In genomic region chr16:87895641-87896141, GRCh38 we compare ENCODE assay signal across 8 cellular contexts. TPM values are rescaled to one million over a fixed set of nuclear protein-coding genes. Genes with fewer than 3 reads are reported as not detected.
DNase-seq lines count a peak whose midpoint lies in the region; ATAC-seq and TF ChIP-seq lines count a peak whose summit lies in the region.

No MANE protein-coding gene starts in this region.

- CTCF ChIA-PET in HEK293T (lab: Yijun Ruan, JAX), result interaction anchor here (0.6 kb wide), 1 partner anchor 1439 kb away, joined by 3 read pairs; no protein-coding TSS in a partner anchor

- ATAC-seq in HG03469 (IDR thresholded peaks at IDR 0.05; ENCODE audit: unreplicated experiment) (peak; percentile 63), SK-N-SH treated with all-trans-retinoic acid at 6 μM for 48 hours (no peak), esophagus mucosa (no peak)

- POLR2A ChIA-PET in HEK293T (lab: Yijun Ruan, JAX), result no interaction called here

- peak; percentile 36 for DNase-seq in GM19238 (ENCODE audit: insufficient read length, low spot score)
- DNase-seq in activated CD8-positive, alpha-beta memory T cell treated with anti-CD3 and anti-CD28 coated beads for 24 hours, result peak; percentile 89
- DNase-seq in foreskin melanocyte, result peak; percentile 56
- peak; percentile 63 to 82 for DNase-seq in stimulated activated CD8-positive, alpha-beta memory T cell treated with anti-CD3 and anti-CD28 coated beads, Interleukin-15, amount 100 ng/mL, for 4 hours (ENCODE audit: low read depth in 2 of 2)
- no peak for DNase-seq in HEK293T (ENCODE audit: extremely low spot score)

TF ChIP-seq in SK-N-SH treated with all-trans-retinoic acid at 6 μM for 48 hours, 23 proteins besides CTCF, POLR2A, EP300 and RAD21:
- no peak for TF ChIP-seq ZFP30 (CRISPR knock-in tag; IDR thresholded peaks at IDR 0.05)

TF ChIP-seq in HEK293T, 16 proteins besides CTCF, POLR2A, EP300 and RAD21:
- TF ChIP-seq BHLHE40 (IDR thresholded peaks at IDR 0.05; ENCODE audit: borderline replicate concordance) (no peak), ARNT (IDR thresholded peaks at IDR 0.05) (no peak), FOXA1 (IDR thresholded peaks at IDR 0.05) (no peak), FOXM1 (IDR thresholded peaks at IDR 0.05; ENCODE audit: borderline replicate concordance) (no peak), L3MBTL2 (conservative IDR thresholded peaks at IDR 0.05) (no peak), HDGF (IDR thresholded peaks at IDR 0.05; ENCODE audit: borderline replicate concordance) (no peak), NFRKB (IDR thresholded peaks at IDR 0.05) (no peak), TARDBP (IDR thresholded peaks at IDR 0.05) (no peak), ZNF384 (IDR thresholded peaks at IDR 0.05) (no peak), CTBP1 (IDR thresholded peaks at IDR 0.05; ENCODE audit: borderline replicate concordance) (no peak)
- TF ChIP-seq, protein P1, sequence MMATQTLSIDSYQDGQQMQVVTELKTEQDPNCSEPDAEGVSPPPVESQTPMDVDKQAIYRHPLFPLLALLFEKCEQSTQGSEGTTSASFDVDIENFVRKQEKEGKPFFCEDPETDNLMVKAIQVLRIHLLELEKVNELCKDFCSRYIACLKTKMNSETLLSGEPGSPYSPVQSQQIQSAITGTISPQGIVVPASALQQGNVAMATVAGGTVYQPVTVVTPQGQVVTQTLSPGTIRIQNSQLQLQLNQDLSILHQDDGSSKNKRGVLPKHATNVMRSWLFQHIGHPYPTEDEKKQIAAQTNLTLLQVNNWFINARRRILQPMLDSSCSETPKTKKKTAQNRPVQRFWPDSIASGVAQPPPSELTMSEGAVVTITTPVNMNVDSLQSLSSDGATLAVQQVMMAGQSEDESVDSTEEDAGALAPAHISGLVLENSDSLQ (IDR thresholded peaks at IDR 0.05), result no peak

RNA-seq across cellular contexts. Expression of gene SLC7A5, which starts 26.4 kb away (rescaled TPM):
- 198 TPM for total RNA-seq in esophagus mucosa

RNA-seq across cellular contexts. Expression of gene CA5A, which starts 40.6 kb away (rescaled TPM):
- total RNA-seq in esophagus mucosa, result not detected

RNA-seq across cellular contexts. Expression of gene BANP, which starts 55.5 kb away (rescaled TPM):
- 9.6 TPM for total RNA-seq in esophagus mucosa
